14 cellular contexts compared by ENCODE assay signal in the genomic region with DNA sequence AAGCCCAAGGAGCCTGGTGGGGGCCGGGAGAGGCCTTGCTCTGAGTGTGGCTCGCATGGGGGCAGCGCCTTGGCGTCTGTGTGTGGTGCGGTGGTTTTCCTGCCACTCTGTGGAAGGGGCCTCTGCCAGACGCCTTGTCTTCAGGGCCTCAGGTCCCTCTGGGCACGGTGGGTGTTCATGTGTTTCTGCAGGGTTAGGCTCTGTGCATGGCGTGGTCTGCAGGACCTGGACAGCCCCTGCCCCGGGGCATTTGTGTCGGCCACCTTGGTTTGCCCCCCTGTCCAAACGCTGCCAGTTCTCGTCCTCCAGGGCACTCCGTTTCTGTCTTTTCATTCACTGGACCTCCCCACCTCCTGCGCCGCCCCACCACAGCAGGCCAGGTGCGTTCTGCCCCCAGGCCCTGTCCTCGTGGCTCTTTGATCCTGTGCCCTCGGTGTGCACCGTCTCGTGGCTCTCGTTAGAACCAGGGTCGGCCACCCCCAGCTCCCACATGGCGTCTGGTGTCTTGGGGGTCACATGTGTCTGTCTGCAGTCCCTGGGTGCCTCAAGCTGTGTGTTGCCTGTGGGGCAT. TPM values are rescaled to one million over a fixed set of nuclear protein-coding genes. Genes with fewer than 3 reads are reported as not detected.
A peak's percentile ranks its signal among the peaks of the same experiment; 100 is the strongest.
DNase-seq lines count a peak whose midpoint lies in the region; ATAC-seq, FAIRE-seq and TF ChIP-seq lines count a peak whose summit lies in the region.
"Had no signal": no experiment of that assay in that cellular context is flagged by ENCODE, and none has a peak within 500 bp of the region (broad histone marks: within the 10 kb centered on the region; RNA-seq: fewer than 3 reads in every experiment).

No MANE protein-coding gene starts in this region.

- no peaks in the 10 kb centered on the region for H3K36me3 ChIP-seq in breast epithelium
- H3K36me3 ChIP-seq in kidney (ENCODE audit: control insufficient read depth in 1 of 2, insufficient read depth in 2 of 2, low read length in 2 of 2) = no peaks in the 10 kb centered on the region
- H3K36me3 ChIP-seq in thymus (ENCODE audit: control insufficient read depth, insufficient read depth) = peaks cover 5% of the 10 kb centered on the region

- peaks cover 12% of the 10 kb centered on the region for H3K4me1 Mint-ChIP-seq in MCF 10A (ENCODE audit: insufficient read depth, unreplicated experiment)
- peaks cover 77% of the 10 kb centered on the region for H3K4me1 Mint-ChIP-seq in activated T-helper 1 cell treated with anti-CD3 and anti-CD28 coated beads, Interleukin-12 subunit alpha, Interleukin-12 subunit beta, Interleukin-2, Interleukin-4 antibody, amounts not matched to agents 30 ng/mL and 10 ng/mL and 1 ng/mL, durations not matched to agents 14 hours and 24 hours and 36 hours (ENCODE audit: low read depth)

- no peaks in the 10 kb centered on the region for H3K9me3 Mint-ChIP-seq in MCF 10A (ENCODE audit: unreplicated experiment)
- no peaks in the 10 kb centered on the region for H3K9me3 Mint-ChIP-seq in activated T-helper 1 cell treated with anti-CD3 and anti-CD28 coated beads, Interleukin-12 subunit alpha, Interleukin-12 subunit beta, Interleukin-2, Interleukin-4 antibody, amounts not matched to agents 30 ng/mL and 10 ng/mL and 1 ng/mL, durations not matched to agents 14 hours and 24 hours and 36 hours

- no peak for TF ChIP-seq POLR2A in breast epithelium (IDR thresholded peaks at IDR 0.05)

- WGBS in thymus = 24% methylated on average over 23 of the region's 23 CpGs

- no peak overlapping the region for H3K4me3 Mint-ChIP-seq in MCF 10A (ENCODE audit: unreplicated experiment)
- H3K4me3 Mint-ChIP-seq in activated T-helper 1 cell treated with anti-CD3 and anti-CD28 coated beads, Interleukin-12 subunit alpha, Interleukin-12 subunit beta, Interleukin-2, Interleukin-4 antibody, amounts not matched to agents 30 ng/mL and 10 ng/mL and 1 ng/mL, durations not matched to agents 14 hours and 24 hours and 36 hours = peak overlapping the region; percentile 79

- TF ChIP-seq CTCF in breast epithelium (IDR thresholded peaks at IDR 0.05) (no peak), MCF 10A (IDR thresholded peaks at IDR 0.05; ENCODE audit: unreplicated experiment) (no peak), kidney (IDR thresholded peaks at IDR 0.05; ENCODE audit: borderline replicate concordance, extremely low read depth, insufficient read depth) (no peak)

- H3K27me3 Mint-ChIP-seq in MCF 10A (ENCODE audit: insufficient read depth, unreplicated experiment) = no peaks in the 10 kb centered on the region
- no peaks in the 10 kb centered on the region for H3K27me3 Mint-ChIP-seq in activated T-helper 1 cell treated with anti-CD3 and anti-CD28 coated beads, Interleukin-12 subunit alpha, Interleukin-12 subunit beta, Interleukin-2, Interleukin-4 antibody, amounts not matched to agents 30 ng/mL and 10 ng/mL and 1 ng/mL, durations not matched to agents 14 hours and 24 hours and 36 hours (ENCODE audit: insufficient read depth)

- DNase-seq in breast epithelium (ENCODE audit: low spot score in 2 of 2) (no peak), MCF 10A (ENCODE audit: unreplicated experiment) (no peak), kidney (peak; percentile 71), NCI-H748 treated with DMSO at 0.1 percent for 48 hours (lab: John Stamatoyannopoulos, UW) (no peak)
- no peak for DNase-seq in activated T-helper 1 cell treated with anti-CD3 and anti-CD28 coated beads, Interleukin-12 subunit alpha, Interleukin-12 subunit beta, Interleukin-2, Interleukin-4 antibody, amounts not matched to agents 30 ng/mL and 10 ng/mL and 1 ng/mL, durations not matched to agents 14 hours and 24 hours and 36 hours (ENCODE audit: low spot score)
- no peak for DNase-seq in effector CD4-positive, alpha-beta T cell
- DNase-seq: cerebellar nuclear complex, HCEC 1CT, islet precursor cell, NCI-H1436 treated with DMSO at 0.1 percent for 48 hours, NCI-H524, SHP77 had no signal

- H3K9me3 ChIP-seq in breast epithelium (no peaks in the 10 kb centered on the region), kidney (ENCODE audit: control insufficient read depth in 1 of 2, low read length in 2 of 2) (no peaks in the 10 kb centered on the region), thymus (ENCODE audit: control insufficient read depth) (no peaks in the 10 kb centered on the region)

- BruUV-seq in MCF 10A (replicated peaks; lab: Mats Ljungman, UMichigan) = no TSS peak

- H3K27me3 ChIP-seq in breast epithelium (no peaks in the 10 kb centered on the region), thymus (ENCODE audit: control insufficient read depth, insufficient read depth) (no peaks in the 10 kb centered on the region)

- peaks cover 13% of the 10 kb centered on the region for H3K36me3 Mint-ChIP-seq in MCF 10A (ENCODE audit: insufficient read depth, unreplicated experiment)
- H3K36me3 Mint-ChIP-seq in activated T-helper 1 cell treated with anti-CD3 and anti-CD28 coated beads, Interleukin-12 subunit alpha, Interleukin-12 subunit beta, Interleukin-2, Interleukin-4 antibody, amounts not matched to agents 30 ng/mL and 10 ng/mL and 1 ng/mL, durations not matched to agents 14 hours and 24 hours and 36 hours (ENCODE audit: low read depth) = peaks cover 26% of the 10 kb centered on the region

- H3K4me1 ChIP-seq in breast epithelium (peaks cover 3 to 18% of the 10 kb centered on the region in 2 donors), kidney (ENCODE audit: control insufficient read depth in 1 of 2, insufficient read depth in 1 of 2, low read depth in 1 of 2, low read length in 2 of 2) (peaks cover 12 to 21% of the 10 kb centered on the region in 2 donors), thymus (ENCODE audit: control insufficient read depth, insufficient read depth, low read length) (peaks cover 52% of the 10 kb centered on the region)

- no peak for FAIRE-seq in kidney (lab: Jason Lieb, UNC)

- intact Hi-C loops in breast epithelium (cut with DNase I; ENCODE audit: low total_unique reads) (loop anchor here (1.0 kb wide), 1 partner anchor 44 kb away; no protein-coding TSS in a partner anchor), MCF 10A (cut with micrococcal nuclease) (no loop called here), kidney (cut with DNase I) (no loop called here)
- intact Hi-C loops in activated T-helper 1 cell treated with anti-CD3 and anti-CD28 coated beads, Interleukin-12 subunit alpha, Interleukin-12 subunit beta, Interleukin-2, Interleukin-4 antibody, amounts not matched to agents 30 ng/mL and 10 ng/mL and 1 ng/mL, durations not matched to agents 14 hours and 24 hours and 36 hours (cut with micrococcal nuclease) = no loop called here

- H3K27ac ChIP-seq in breast epithelium (peak overlapping the region; percentile 65 to 82), kidney (ENCODE audit: low read depth in 2 of 2, low read length in 2 of 2) (no peak overlapping the region), thymus (ENCODE audit: low read depth) (peak overlapping the region; percentile 66)

- no peak for ATAC-seq in GM21825 (IDR thresholded peaks at IDR 0.05; ENCODE audit: unreplicated experiment)

- no peak overlapping the region for H3K27ac Mint-ChIP-seq in MCF 10A (ENCODE audit: low read depth, unreplicated experiment)
- H3K27ac Mint-ChIP-seq in activated T-helper 1 cell treated with anti-CD3 and anti-CD28 coated beads, Interleukin-12 subunit alpha, Interleukin-12 subunit beta, Interleukin-2, Interleukin-4 antibody, amounts not matched to agents 30 ng/mL and 10 ng/mL and 1 ng/mL, durations not matched to agents 14 hours and 24 hours and 36 hours = peak overlapping the region; percentile 94

- peak overlapping the region in 1 of 3 donors; percentile 5 for H3K4me3 ChIP-seq in breast epithelium
- H3K4me3 ChIP-seq in kidney (ENCODE audit: low read length in 2 of 2) = no peak overlapping the region
- no peak overlapping the region for H3K4me3 ChIP-seq in thymus (ENCODE audit: low read length)

- POLR2A ChIA-PET in MCF 10A (lab: Yijun Ruan, JAX) = interaction anchor here (1.1 to 2.9 kb wide), 2 partner anchors 7 to 10 kb away, joined by 3 to 18 read pairs; no protein-coding TSS in a partner anchor

- no peak overlapping the region for H3K9ac ChIP-seq in kidney (ENCODE audit: low read length in 2 of 2)

- CTCF ChIA-PET in MCF 10A (lab: Yijun Ruan, JAX) = interaction anchor here (0.7 to 0.8 kb wide), 2 partner anchors 8 to 102 kb away, joined by 3 to 4 read pairs; no protein-coding TSS in a partner anchor

RNA-seq across cellular contexts. Expression of a gene that starts 43.7 kb away (rescaled TPM):
- 1 to 10 TPM in 2 of 3 donors, not detected in 1; 5.6 to 7.8 TPM for total RNA-seq in breast epithelium
- total RNA-seq in MCF 10A (2022) = 0.14 TPM in 1 of 2 replicates, not detected in the other
- not detected in 2 replicates for total RNA-seq in activated T-helper 1 cell treated with anti-CD3 and anti-CD28 coated beads, Interleukin-12 subunit alpha, Interleukin-12 subunit beta, Interleukin-2, Interleukin-4 antibody, amounts not matched to agents 30 ng/mL and 10 ng/mL and 1 ng/mL, durations not matched to agents 14 hours and 24 hours and 36 hours
- total RNA-seq in kidney = 0.25 TPM
- 0.30 TPM for polyA plus RNA-seq in kidney (ENCODE audit: insufficient read depth, low read depth, low replicate concordance)
- 4.1 TPM for polyA plus RNA-seq in thymus

Comparison
In these comparisons a context has a peak if more than half of its experiments do, and no peak if none do; other contexts are left out.
1. H3K27ac ChIP-seq: peak in breast epithelium (2 of 2) and thymus (single experiment); none in kidney (0 of 2).